8 cellular contexts compared by ENCODE assay signal in genomic region chr3:8622873-8623725, GRCh38. TPM values are rescaled to one million over a fixed set of nuclear protein-coding genes. Genes with fewer than 3 reads are reported as not detected.
DNase-seq lines count a peak whose midpoint lies in the region; ATAC-seq, FAIRE-seq and TF ChIP-seq lines count a peak whose summit lies in the region.

No MANE protein-coding gene starts in this region.

- peak; percentile 74 to 91 (median 86) for TF ChIP-seq CTCF in body of pancreas (IDR thresholded peaks at IDR 0.05)

- H3K36me3 ChIP-seq in SJSA1 = no peaks in the 10 kb centered on the region
- H3K36me3 ChIP-seq in body of pancreas (replicated peaks in 1 of 2; ENCODE audit: insufficient read depth in 1 of 2, low read depth in 2 of 2) = no peaks in the 10 kb centered on the region
- H3K36me3 ChIP-seq in iPS-15b (ENCODE audit: control insufficient read depth, insufficient read depth, low read length) = no peaks in the 10 kb centered on the region
- no peaks in the 10 kb centered on the region for H3K36me3 ChIP-seq in skeletal muscle satellite cell (ENCODE audit: insufficient read depth, low read length)

- no peaks in the 10 kb centered on the region for H3K27me3 ChIP-seq in SJSA1 (replicated peaks)
- no peaks in the 10 kb centered on the region for H3K27me3 ChIP-seq in body of pancreas
- peaks cover 4% of the 10 kb centered on the region for H3K27me3 ChIP-seq in iPS-15b (ENCODE audit: control insufficient read depth, insufficient read depth, low read length)
- H3K27me3 ChIP-seq in skeletal muscle satellite cell (ENCODE audit: control insufficient read depth, insufficient read depth, low read length) = no peaks in the 10 kb centered on the region

- H3K4me2 ChIP-seq in skeletal muscle satellite cell (ENCODE audit: low read length) = no peak overlapping the region

- intact Hi-C loops in body of pancreas (cut with DNase I) = no loop called here

- ATAC-seq in GM21529 (IDR thresholded peaks at IDR 0.05; ENCODE audit: unreplicated experiment) (peak; percentile 89), body of pancreas (peak; percentile 87)

- 31 to 36% methylated on average over 25 of the region's 25 CpGs for WGBS in body of pancreas, 2 donors

- no peaks in the 10 kb centered on the region; the same call in 1 of the 2 replicates for H3K9me3 ChIP-seq in SJSA1 (replicated peaks)
- H3K9me3 ChIP-seq in body of pancreas = peaks cover 0 to 9% (median 0%) of the 10 kb centered on the region in 3 donors
- H3K9me3 ChIP-seq in iPS-15b (ENCODE audit: control insufficient read depth, insufficient read depth, low read length) = no peaks in the 10 kb centered on the region
- H3K9me3 ChIP-seq in skeletal muscle satellite cell (replicated peaks; ENCODE audit: low read length) = peaks cover 4% of the 10 kb centered on the region

- no peaks in the 10 kb centered on the region for H3K4me1 ChIP-seq in SJSA1 (replicated peaks)
- no peaks in the 10 kb centered on the region for H3K4me1 ChIP-seq in body of pancreas
- peaks cover 5% of the 10 kb centered on the region for H3K4me1 ChIP-seq in iPS-15b (ENCODE audit: control insufficient read depth, insufficient read depth, low read length)
- H3K4me1 ChIP-seq in skeletal muscle satellite cell (ENCODE audit: control insufficient read depth, insufficient read depth, low read length) = peaks cover 28% of the 10 kb centered on the region

- H3K9ac ChIP-seq in iPS-15b (ENCODE audit: low read depth, low read length) (peak overlapping the region; percentile 29), skeletal muscle satellite cell (ENCODE audit: low read depth, low read length) (peak overlapping the region; percentile 30)

- DNase-seq in NCI-H146 (lab: John Stamatoyannopoulos, UW) = peak; percentile 31
- no peak for DNase-seq in NCI-H146 treated with DMSO at 0.1 percent for 48 hours (lab: John Stamatoyannopoulos, UW; ENCODE audit: unreplicated experiment)
- DNase-seq in HTR-8/SVneo (ENCODE audit: insufficient read length, low spot score) = peak; percentile 82
- DNase-seq in SJSA1 (ENCODE audit: low read depth in 1 of 2, low spot score in 2 of 2) = peak; percentile 50 to 65
- DNase-seq in body of pancreas = peak; percentile 68 to 76 (median 72)

- H3K4me3 ChIP-seq in SJSA1 = no peak overlapping the region
- no peak overlapping the region for H3K4me3 ChIP-seq in body of pancreas
- peak overlapping the region; percentile 18 for H3K4me3 ChIP-seq in iPS-15b (ENCODE audit: low read depth, low read length)
- no peak overlapping the region for H3K4me3 ChIP-seq in skeletal muscle satellite cell (ENCODE audit: low read length)

- H3K27ac ChIP-seq in SJSA1 = no peak overlapping the region
- H3K27ac ChIP-seq in body of pancreas = no peak overlapping the region

- FAIRE-seq in HTR-8/SVneo (lab: Jason Lieb, UNC) = peak; percentile 89

- no peak for TF ChIP-seq POLR2A in body of pancreas (IDR thresholded peaks at IDR 0.05)

RNA-seq across cellular contexts. Expression of gene SSUH2, which starts 21.5 kb away (rescaled TPM):
- 0.11 TPM in 1 of 2 replicates, not detected in the other for total RNA-seq in SJSA1 (2014; rRNA removed; shearing (Covaris generic))
- total RNA-seq in body of pancreas = under 1 TPM; 0.26 to 0.33 TPM
- total RNA-seq in skeletal muscle satellite cell (2012; rRNA removed) = not detected in 2 replicates
